In genomic region chr1:87959236-87959635, GRCh38 we compare ENCODE assay signal across 22 cellular contexts.
"Had no signal": no experiment of that assay in that cellular context is flagged by ENCODE, and none has a peak within 500 bp of the region (broad histone marks: within the 10 kb centered on the region; RNA-seq: fewer than 3 reads in every experiment).

No MANE protein-coding gene starts in this region.

- H3K4me3 ChIP-seq: K562, SJCRH30 had no signal

- H3K36me3 ChIP-seq: SJCRH30, WERI-Rb-1 had no signal

- H3K9me3 Mint-ChIP-seq: activated CD8-positive, alpha-beta T cell treated with anti-CD3 and anti-CD28 coated beads for 36 hours; activated naive CD4-positive, alpha-beta T cell treated with anti-CD3 and anti-CD28 coated beads, Interleukin-2, amount 50 U/mL, for 24 hours had no signal

- H3K9me3 ChIP-seq: SJCRH30, SK-N-SH had no signal

- ATAC-seq: activated CD4-positive, alpha-beta T cell treated with anti-CD3 and anti-CD28 coated beads for 36 hours; activated CD8-positive, alpha-beta T cell treated with anti-CD3 and anti-CD28 coated beads for 36 hours; K562; Panc1 had no signal

- H3K4me1 Mint-ChIP-seq: activated CD4-positive, alpha-beta T cell treated with anti-CD3 and anti-CD28 coated beads for 36 hours; activated naive CD4-positive, alpha-beta T cell treated with anti-CD3 and anti-CD28 coated beads, Interleukin-2, amount 50 U/mL, for 24 hours had no signal

- H3K27me3 ChIP-seq: SJCRH30 had no signal

- DNase-seq: activated CD4-positive, alpha-beta T cell treated with anti-CD3 and anti-CD28 coated beads for 36 hours; activated CD8-positive, alpha-beta memory T cell treated with anti-CD3 and anti-CD28 coated beads, Interleukin-2, amount 50 U/mL, for 4 hours; activated CD8-positive, alpha-beta T cell treated with anti-CD3 and anti-CD28 coated beads for 36 hours; Karpas-422; MM.1S; NCI-H146; NCI-H1930; NCI-H345; NCI-H526; NCI-H774; NK-92 treated with Interleukin-12 subunit alpha and Interleukin-12 subunit beta, amount 100 ng/mL, for 24 hours; OCI-M1; Right ventricle myocardium superior; SJCRH30; SK-N-SH; T-helper 1 cell; WERI-Rb-1 had no signal

- H3K27ac ChIP-seq: RWPE1, SJCRH30, WERI-Rb-1 had no signal

- H3K4me3 Mint-ChIP-seq: activated CD4-positive, alpha-beta T cell treated with anti-CD3 and anti-CD28 coated beads for 36 hours; activated CD8-positive, alpha-beta T cell treated with anti-CD3 and anti-CD28 coated beads for 36 hours; activated naive CD4-positive, alpha-beta T cell treated with anti-CD3 and anti-CD28 coated beads, Interleukin-2, amount 50 U/mL, for 24 hours; brain had no signal

- H3K4me1 ChIP-seq: SJCRH30 had no signal

- H3K36me3 Mint-ChIP-seq: activated naive CD4-positive, alpha-beta T cell treated with anti-CD3 and anti-CD28 coated beads, Interleukin-2, amount 50 U/mL, for 24 hours; brain had no signal
